ENCODE assay signal across 21 cellular contexts in the genomic region with DNA sequence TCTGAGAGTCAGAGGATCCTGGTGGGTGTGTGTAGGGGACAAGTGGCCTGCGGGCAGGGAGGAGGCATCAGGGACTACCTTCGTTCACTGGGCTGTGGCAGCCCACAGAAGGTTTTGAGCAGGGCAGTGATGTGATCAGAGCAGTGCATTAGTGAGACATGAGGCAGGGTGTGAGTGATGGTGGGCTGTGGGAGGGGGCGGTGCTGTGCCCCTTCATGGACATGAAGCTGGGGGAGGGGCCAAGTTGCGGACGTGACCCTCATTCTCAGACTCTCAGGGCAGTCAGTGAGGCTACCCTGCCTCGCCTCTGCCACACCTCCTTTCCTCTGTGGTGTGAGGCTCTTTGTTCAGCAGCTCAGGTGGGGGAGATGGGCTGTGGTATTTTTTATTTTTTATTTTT.
"Had no signal": no experiment of that assay in that cellular context is flagged by ENCODE, and none has a peak within 500 bp of the region (broad histone marks: within the 10 kb centered on the region; RNA-seq: fewer than 3 reads in every experiment).

No MANE protein-coding gene starts in this region.

- H3K9me3 ChIP-seq: esophagus squamous epithelium, left ventricle myocardium inferior, pancreas, thyroid gland, uterus had no signal

- H3K36me3 Mint-ChIP-seq: activated CD4-positive, alpha-beta memory T cell treated with anti-CD3 and anti-CD28 coated beads for 36 hours; activated naive CD8-positive, alpha-beta T cell; stimulated activated naive B cell treated with anti-CD40 and anti-IgM and Interleukin-4, amounts not matched to agents 10 μg/mL and 1 μg/mL and 100 μg/mL, for 72 hours had no signal

- DNase-seq: activated CD4-positive, alpha-beta memory T cell treated with anti-CD3 and anti-CD28 coated beads for 36 hours; activated CD4-positive, alpha-beta T cell treated with anti-CD3 and anti-CD28 coated beads for 1 hour; activated gamma-delta T cell; activated T-cell treated with anti-CD3 and anti-CD28 coated beads, Interleukin-2, amount 50 U/mL, for 4 hours; amniotic stem cell; central memory CD4-positive, alpha-beta T cell; effector CD4-positive, alpha-beta T cell; esophagus squamous epithelium; islet precursor cell; left ventricle myocardium inferior; retina; stimulated activated CD4-positive, alpha-beta T cell treated with anti-CD3 and anti-CD28 coated beads, Interleukin-15, amount 100 ng/mL, for 24 hours; stimulated activated CD4-positive, alpha-beta T cell treated with anti-CD3 and anti-CD28 coated beads, Interleukin-4, amount 100 ng/mL, for 1 hour; stimulated activated naive B cell treated with anti-CD40 and anti-IgM and Interleukin-4, amounts not matched to agents 10 μg/mL and 1 μg/mL and 100 μg/mL, for 72 hours; thyroid gland; uterus had no signal

- H3K4me2 ChIP-seq: hepatocyte had no signal

- H3K9me3 Mint-ChIP-seq: activated CD4-positive, alpha-beta memory T cell treated with anti-CD3 and anti-CD28 coated beads for 36 hours; activated T-cell treated with anti-CD3 and anti-CD28 coated beads, Interleukin-2, amount 50 U/mL, for 4 hours; stimulated activated naive B cell treated with anti-CD40 and anti-IgM and Interleukin-4, amounts not matched to agents 10 μg/mL and 1 μg/mL and 100 μg/mL, for 72 hours had no signal

- H3K27ac ChIP-seq: coronary artery, esophagus squamous epithelium, hepatocyte, left ventricle myocardium inferior, pancreas, thyroid gland, uterus had no signal

- H3K27me3 ChIP-seq: esophagus squamous epithelium, hepatocyte, pancreas, thyroid gland, uterus had no signal

- H2AFZ ChIP-seq: hepatocyte had no signal

- ATAC-seq: activated T-cell treated with anti-CD3 and anti-CD28 coated beads, Interleukin-2, amount 50 U/mL, for 4 hours; pancreas; stimulated activated naive B cell treated with anti-CD40 and anti-IgM and Interleukin-4, amounts not matched to agents 10 μg/mL and 1 μg/mL and 100 μg/mL, for 72 hours had no signal

- H3K36me3 ChIP-seq: esophagus squamous epithelium, left ventricle myocardium inferior, pancreas, thyroid gland, uterus had no signal

- H3K4me3 Mint-ChIP-seq: activated CD4-positive, alpha-beta memory T cell treated with anti-CD3 and anti-CD28 coated beads for 36 hours; activated naive CD8-positive, alpha-beta T cell; activated T-cell treated with anti-CD3 and anti-CD28 coated beads, Interleukin-2, amount 50 U/mL, for 4 hours; stimulated activated naive B cell treated with anti-CD40 and anti-IgM and Interleukin-4, amounts not matched to agents 10 μg/mL and 1 μg/mL and 100 μg/mL, for 72 hours had no signal

- FAIRE-seq: endothelial cell of umbilical vein, pancreas had no signal

- H3K4me1 ChIP-seq: pancreas, uterus had no signal

- H3K27ac Mint-ChIP-seq: activated CD4-positive, alpha-beta memory T cell treated with anti-CD3 and anti-CD28 coated beads for 36 hours; activated naive CD8-positive, alpha-beta T cell; stimulated activated naive B cell treated with anti-CD40 and anti-IgM and Interleukin-4, amounts not matched to agents 10 μg/mL and 1 μg/mL and 100 μg/mL, for 72 hours had no signal

- H3K4me3 ChIP-seq: coronary artery, esophagus squamous epithelium, hepatocyte, left ventricle myocardium inferior, pancreas, thyroid gland, uterus had no signal
